In genomic region chr14:45258805-45259204, GRCh38 we compare ENCODE assay signal across 8 cellular contexts.
"Had no signal": no experiment of that assay in that cellular context is flagged by ENCODE, and none has a peak within 500 bp of the region (broad histone marks: within the 10 kb centered on the region; RNA-seq: fewer than 3 reads in every experiment).

No MANE protein-coding gene starts in this region.

- H3K27ac ChIP-seq: HL-60, KMS-11 had no signal

- DNase-seq: IMR-90, KBM-7, KG1 had no signal

- FAIRE-seq: HTR-8/SVneo, K562 had no signal

- H3K4me3 Mint-ChIP-seq: IgD-negative memory B cell had no signal

- H3K4me1 Mint-ChIP-seq: IgD-negative memory B cell had no signal

- ATAC-seq: K562 had no signal

- H3K9ac ChIP-seq: KMS-11 had no signal

- H3K4me3 ChIP-seq: K562 had no signal

- H3K4me2 ChIP-seq: KMS-11 had no signal

- H3K27ac Mint-ChIP-seq: IgD-negative memory B cell had no signal
